Comparison of ENCODE assay signal across 18 cellular contexts in genomic region chr16:66304151-66304550, GRCh38.
DNase-seq lines count a peak whose midpoint lies in the region; ATAC-seq and TF ChIP-seq lines count a peak whose summit lies in the region.
"Had no signal": no experiment of that assay in that cellular context is flagged by ENCODE, and none has a peak within 500 bp of the region (broad histone marks: within the 10 kb centered on the region; RNA-seq: fewer than 3 reads in every experiment).

No MANE protein-coding gene starts in this region.

- no peaks in the 10 kb centered on the region for H4K20me1 ChIP-seq in SK-N-SH (ENCODE audit: insufficient read depth)

- no peak overlapping the region for H2AFZ ChIP-seq in SK-N-SH (ENCODE audit: low read depth)

- no peak for DNase-seq in SK-N-SH
- peak; percentile 81 for DNase-seq in NCI-H1092 treated with DMSO at 0.1 percent for 48 hours (lab: John Stamatoyannopoulos, UW)
- peak; percentile 18 for DNase-seq in islet precursor cell
- peak; percentile 20 for DNase-seq in stomach
- DNase-seq in middle frontal gyrus (ENCODE audit: extremely low spot score, low spot score) = no peak
- DNase-seq in GM13977 (ENCODE audit: low spot score) = no peak
- DNase-seq in transverse colon = no peak
- DNase-seq: Calu3; CD4-positive, alpha-beta T cell; DMS79 treated with DMSO at 0.1 percent for 48 hours; IMR-90; Kasumi-1; NCI-H1436 treated with DMSO at 0.1 percent for 48 hours; NCI-H2081 treated with DMSO at 0.1 percent for 48 hours; NCI-H345; Right ventricle myocardium superior had no signal

- no peak for TF ChIP-seq POLR2A in stomach (IDR thresholded peaks at IDR 0.05)
- no peak for TF ChIP-seq POLR2A in transverse colon (IDR thresholded peaks at IDR 0.05)

- H3K27me3 ChIP-seq in SK-N-SH (ENCODE audit: insufficient read depth) (peaks cover 6% of the 10 kb centered on the region), stomach (peaks cover 0 to 17% (median 0%) of the 10 kb centered on the region in 3 donors), transverse colon (no peaks in the 10 kb centered on the region)

- no peak for ATAC-seq in SK-N-SH treated with all-trans-retinoic acid at 6 μM for 48 hours
- ATAC-seq: A549 had no signal

- no peak overlapping the region for H3K9ac ChIP-seq in SK-N-SH

- CTCF ChIA-PET in SK-N-SH (lab: Yijun Ruan, JAX) = interaction anchor here (1.0 to 1.4 kb wide), 3 partner anchors 10 to 40 kb away, joined by 3 to 4 read pairs (median 4); no protein-coding TSS in a partner anchor

- H3K9me2 ChIP-seq in SK-N-SH = no peaks in the 10 kb centered on the region

- H3K4me3 ChIP-seq in SK-N-SH (ENCODE audit: low read depth in 2 of 2, low read length in 1 of 2) (no peak overlapping the region), stomach (no peak overlapping the region), transverse colon (no peak overlapping the region)
- H3K4me3 ChIP-seq: A549 had no signal

- H3K9me3 ChIP-seq in SK-N-SH = no peaks in the 10 kb centered on the region
- peaks cover 0 to 9% (median 4%) of the 10 kb centered on the region in 4 donors for H3K9me3 ChIP-seq in stomach
- H3K9me3 ChIP-seq in transverse colon = no peaks in the 10 kb centered on the region
- H3K9me3 ChIP-seq: A549 had no signal

- 0 out of 2 replicates have a peak overlapping the region, but pooled peaks have one; percentile 19 for H3K4me2 ChIP-seq in SK-N-SH
- H3K4me2 ChIP-seq: A549 had no signal

- intact Hi-C loops in stomach (cut with DNase I; ENCODE audit: low total_unique reads) (no loop called here), transverse colon (cut with DNase I; ENCODE audit: low total_unique reads) (no loop called here)

- TF ChIP-seq EP300 in SK-N-SH (IDR thresholded peaks at IDR 0.05; ENCODE audit: borderline replicate concordance in 1 of 2, low read depth in 1 of 2, low read length in 1 of 2) = no peak
- no peak for TF ChIP-seq EP300 in stomach (IDR thresholded peaks at IDR 0.05)
- no peak for TF ChIP-seq EP300 in transverse colon (IDR thresholded peaks at IDR 0.05; ENCODE audit: low read depth)

- H3F3A ChIP-seq in SK-N-SH (replicated peaks; ENCODE audit: insufficient read depth) = no peaks in the 10 kb centered on the region

- TF ChIP-seq RAD21 in SK-N-SH (IDR thresholded peaks at IDR 0.05; ENCODE audit: low read length) = no peak

- no peaks in the 10 kb centered on the region for H3K79me2 ChIP-seq in SK-N-SH (ENCODE audit: insufficient read depth)

- POLR2A ChIA-PET in SK-N-SH (lab: Yijun Ruan, JAX) = interaction anchor here (0.6 kb wide), 1 partner anchor 1704 kb away, joined by 4 read pairs; no protein-coding TSS in a partner anchor

- no peaks in the 10 kb centered on the region for H3K4me1 ChIP-seq in SK-N-SH (ENCODE audit: control insufficient read depth in 1 of 2, insufficient read depth in 2 of 2, low read depth in 1 of 2, low read length in 1 of 2)
- no peaks in the 10 kb centered on the region for H3K4me1 ChIP-seq in stomach
- no peaks in the 10 kb centered on the region for H3K4me1 ChIP-seq in transverse colon
- H3K4me1 ChIP-seq: A549 had no signal

- TF ChIP-seq CTCF in SK-N-SH (IDR thresholded peaks at IDR 0.05) (no peak), stomach (IDR thresholded peaks at IDR 0.05) (no peak), GM13977 (IDR thresholded peaks at IDR 0.05; ENCODE audit: extremely low read depth, insufficient read depth, missing control alignments) (no peak), transverse colon (IDR thresholded peaks at IDR 0.05) (no peak)

- WGBS in SK-N-SH (ENCODE audit: low lambda C conversion rate) = 47% methylated on average over 4 of the region's 7 CpGs
- WGBS in stomach, 5 donors = 43 to 62% (median 56%) methylated on average over 7 of the region's 7 CpGs
- 58% methylated on average over 7 of the region's 7 CpGs; no CpG with 5 or more reads in 1 of the 2 donors for WGBS in transverse colon (ENCODE audit: low coverage in 1 of 2), 2 donors

- H3K36me3 ChIP-seq in SK-N-SH (replicated peaks in 1 of 2; ENCODE audit: control insufficient read depth in 1 of 2, insufficient read depth in 2 of 2, low read length in 1 of 2) (no peaks in the 10 kb centered on the region), stomach (no peaks in the 10 kb centered on the region), transverse colon (no peaks in the 10 kb centered on the region)

- in situ Hi-C loops in GM13977 (cut with MboI; ENCODE audit: low pct_unique_long_range_greater_than_20kb, low sequenced_read_pairs, unreplicated experiment) (no loop called here), transverse colon (cut with MboI; ENCODE audit: low pct_ligation_motif_present in 1 of 4, low pct_unique_long_range_greater_than_20kb in 1 of 4, low sequenced_read_pairs in 3 of 4) (no loop called here)

- H3K27ac ChIP-seq in SK-N-SH (ENCODE audit: low read depth in 2 of 2, low read length in 1 of 2) (no peak overlapping the region), stomach (no peak overlapping the region), transverse colon (no peak overlapping the region)
- H3K27ac ChIP-seq: A549 had no signal

TF ChIP-seq in SK-N-SH, 30 proteins besides CTCF, POLR2A, EP300 and RAD21:
- TF ChIP-seq MXI1 (IDR thresholded peaks at IDR 0.05; ENCODE audit: low read depth, low read length) (no peak), NFIC (IDR thresholded peaks at IDR 0.05; ENCODE audit: borderline replicate concordance) (no peak), SMC3 (IDR thresholded peaks at IDR 0.05; ENCODE audit: low read depth, low read length) (no peak), RXRA (IDR thresholded peaks at IDR 0.05; ENCODE audit: borderline replicate concordance, low read depth) (no peak)

TF ChIP-seq in SK-N-SH treated with all-trans-retinoic acid at 6 μM for 48 hours, 23 proteins besides CTCF, POLR2A, EP300 and RAD21:
- TF ChIP-seq RARB (CRISPR knock-in tag; IDR thresholded peaks at IDR 0.05) (no peak), TOX (CRISPR knock-in tag; IDR thresholded peaks at IDR 0.05; ENCODE audit: borderline replicate concordance) (no peak), PATZ1 (CRISPR knock-in tag; IDR thresholded peaks at IDR 0.05; ENCODE audit: borderline replicate concordance) (no peak)

Comparison
In these comparisons a context has a peak if more than half of its experiments do, and no peak if none do; other contexts are left out.
1. DNase-seq: peak in NCI-H1092 treated with DMSO at 0.1 percent for 48 hours (single experiment), islet precursor cell (single experiment) and stomach (single experiment); none in SK-N-SH (single experiment), middle frontal gyrus (single experiment), GM13977 (single experiment) and transverse colon (single experiment).